In genomic region chr1:22636927-22637326, GRCh38 we compare ENCODE assay signal across 3 cellular contexts.
TF ChIP-seq lines count a peak whose summit lies in the region.

No MANE protein-coding gene starts in this region.

TF ChIP-seq in SK-N-SH, 30 proteins besides CTCF, POLR2A, EP300 and RAD21:
- TF ChIP-seq POLR2AphosphoS5 (IDR thresholded peaks at IDR 0.05; ENCODE audit: low read depth, low read length) (no peak), JUND (IDR thresholded peaks at IDR 0.05) (no peak), RCOR1 (IDR thresholded peaks at IDR 0.05; ENCODE audit: low read length) (no peak), FOXM1 (IDR thresholded peaks at IDR 0.05; ENCODE audit: low read depth) (no peak), TAF1 (IDR thresholded peaks at IDR 0.05; ENCODE audit: borderline replicate concordance, low read depth, low read length) (no peak), SIN3A (IDR thresholded peaks at IDR 0.05; ENCODE audit: borderline replicate concordance, low read depth, low read length) (no peak), TCF12 (IDR thresholded peaks at IDR 0.05) (no peak), ZBTB33 (IDR thresholded peaks at IDR 0.05; ENCODE audit: borderline replicate concordance, low read depth) (no peak), NFIC (IDR thresholded peaks at IDR 0.05; ENCODE audit: borderline replicate concordance) (no peak), RXRA (IDR thresholded peaks at IDR 0.05; ENCODE audit: borderline replicate concordance, low read depth) (no peak), MXI1 (IDR thresholded peaks at IDR 0.05; ENCODE audit: low read depth, low read length) (no peak), TEAD4 (IDR thresholded peaks at IDR 0.05; ENCODE audit: borderline replicate concordance, insufficient read depth) (no peak), FOXJ3 (CRISPR knock-in tag; IDR thresholded peaks at IDR 0.05) (no peak), MEF2A (IDR thresholded peaks at IDR 0.05; ENCODE audit: borderline replicate concordance, low read depth) (no peak), RFX5 (IDR thresholded peaks at IDR 0.05; ENCODE audit: low read length) (no peak), USF2 (IDR thresholded peaks at IDR 0.05; ENCODE audit: borderline replicate concordance, low read depth, low read length) (no peak)
- TF ChIP-seq, protein P1, sequence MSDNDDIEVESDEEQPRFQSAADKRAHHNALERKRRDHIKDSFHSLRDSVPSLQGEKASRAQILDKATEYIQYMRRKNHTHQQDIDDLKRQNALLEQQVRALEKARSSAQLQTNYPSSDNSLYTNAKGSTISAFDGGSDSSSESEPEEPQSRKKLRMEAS (IDR thresholded peaks at IDR 0.05; ENCODE audit: low read depth), result no peak
- TF ChIP-seq, protein P2, sequence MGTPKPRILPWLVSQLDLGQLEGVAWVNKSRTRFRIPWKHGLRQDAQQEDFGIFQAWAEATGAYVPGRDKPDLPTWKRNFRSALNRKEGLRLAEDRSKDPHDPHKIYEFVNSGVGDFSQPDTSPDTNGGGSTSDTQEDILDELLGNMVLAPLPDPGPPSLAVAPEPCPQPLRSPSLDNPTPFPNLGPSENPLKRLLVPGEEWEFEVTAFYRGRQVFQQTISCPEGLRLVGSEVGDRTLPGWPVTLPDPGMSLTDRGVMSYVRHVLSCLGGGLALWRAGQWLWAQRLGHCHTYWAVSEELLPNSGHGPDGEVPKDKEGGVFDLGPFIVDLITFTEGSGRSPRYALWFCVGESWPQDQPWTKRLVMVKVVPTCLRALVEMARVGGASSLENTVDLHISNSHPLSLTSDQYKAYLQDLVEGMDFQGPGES (IDR thresholded peaks at IDR 0.05; ENCODE audit: low read depth, low read length), result no peak

TF ChIP-seq in SK-N-SH treated with all-trans-retinoic acid at 6 μM for 48 hours, 23 proteins besides CTCF, POLR2A, EP300 and RAD21:
- TF ChIP-seq ISL1 (CRISPR knock-in tag; IDR thresholded peaks at IDR 0.05), result no peak
- TF ChIP-seq ZNF8 (CRISPR knock-in tag; IDR thresholded peaks at IDR 0.05), result no peak
- TF ChIP-seq BACH2 (CRISPR knock-in tag; IDR thresholded peaks at IDR 0.05; ENCODE audit: borderline replicate concordance), result no peak
- no peak for TF ChIP-seq SNAI2 (CRISPR knock-in tag; IDR thresholded peaks at IDR 0.05)
- no peak for TF ChIP-seq TSHZ2 (CRISPR knock-in tag; IDR thresholded peaks at IDR 0.05)
- TF ChIP-seq RARB (CRISPR knock-in tag; IDR thresholded peaks at IDR 0.05), result no peak
- no peak for TF ChIP-seq POU6F1 (CRISPR knock-in tag; IDR thresholded peaks at IDR 0.05; ENCODE audit: borderline replicate concordance, low read depth)
- TF ChIP-seq ZFP30 (CRISPR knock-in tag; IDR thresholded peaks at IDR 0.05), result no peak
- TF ChIP-seq PPARA (CRISPR knock-in tag; IDR thresholded peaks at IDR 0.05; ENCODE audit: borderline replicate concordance), result no peak
- TF ChIP-seq OSR1 (CRISPR knock-in tag; IDR thresholded peaks at IDR 0.05), result no peak
- no peak for TF ChIP-seq ZFP3 (CRISPR knock-in tag; IDR thresholded peaks at IDR 0.05)
TF ChIP-seq in SK-N-SH treated with all-trans-retinoic acid at 6 μM for 48 hours: peak in this region for 0.

TF ChIP-seq in H1, 55 proteins besides CTCF, POLR2A, EP300 and RAD21:
- TF ChIP-seq CHD1 (IDR thresholded peaks at IDR 0.05; ENCODE audit: low read depth, low read length), result no peak
- no peak for TF ChIP-seq ZNF274 (IDR thresholded peaks at IDR 0.05; ENCODE audit: borderline replicate concordance, extremely low read depth, low read length)
- TF ChIP-seq FOSL1 (IDR thresholded peaks at IDR 0.05; ENCODE audit: insufficient read depth, low read depth, low read length), result no peak
- TF ChIP-seq SIRT6 (IDR thresholded peaks at IDR 0.05; ENCODE audit: low read length), result no peak
- no peak for TF ChIP-seq RFX5 (IDR thresholded peaks at IDR 0.05; ENCODE audit: borderline replicate concordance, low read depth, low read length)
- no peak for TF ChIP-seq USF2 (IDR thresholded peaks at IDR 0.05; ENCODE audit: low read length)
- no peak for TF ChIP-seq JUN (IDR thresholded peaks at IDR 0.05; ENCODE audit: low read depth, low read length)
- no peak for TF ChIP-seq CEBPB (IDR thresholded peaks at IDR 0.05; ENCODE audit: low read depth, low read length)
- no peak for TF ChIP-seq RBBP5 (IDR thresholded peaks at IDR 0.05; ENCODE audit: borderline replicate concordance, low read depth, low read length)
- no peak for TF ChIP-seq POU5F1 (IDR thresholded peaks at IDR 0.05; ENCODE audit: low read depth, low read length)
- no peak for TF ChIP-seq RXRA (IDR thresholded peaks at IDR 0.05; ENCODE audit: insufficient read depth, low read depth, low read length)
- no peak for TF ChIP-seq CHD2 (IDR thresholded peaks at IDR 0.05; ENCODE audit: low read length)
- no peak for TF ChIP-seq NANOG (IDR thresholded peaks at IDR 0.05; ENCODE audit: insufficient read depth, low read depth, low read length, poor library complexity, severe bottlenecking)
- no peak for TF ChIP-seq TBP (IDR thresholded peaks at IDR 0.05; ENCODE audit: low read depth, low read length)
